1 cellular context compared by ENCODE assay signal in the genomic region with DNA sequence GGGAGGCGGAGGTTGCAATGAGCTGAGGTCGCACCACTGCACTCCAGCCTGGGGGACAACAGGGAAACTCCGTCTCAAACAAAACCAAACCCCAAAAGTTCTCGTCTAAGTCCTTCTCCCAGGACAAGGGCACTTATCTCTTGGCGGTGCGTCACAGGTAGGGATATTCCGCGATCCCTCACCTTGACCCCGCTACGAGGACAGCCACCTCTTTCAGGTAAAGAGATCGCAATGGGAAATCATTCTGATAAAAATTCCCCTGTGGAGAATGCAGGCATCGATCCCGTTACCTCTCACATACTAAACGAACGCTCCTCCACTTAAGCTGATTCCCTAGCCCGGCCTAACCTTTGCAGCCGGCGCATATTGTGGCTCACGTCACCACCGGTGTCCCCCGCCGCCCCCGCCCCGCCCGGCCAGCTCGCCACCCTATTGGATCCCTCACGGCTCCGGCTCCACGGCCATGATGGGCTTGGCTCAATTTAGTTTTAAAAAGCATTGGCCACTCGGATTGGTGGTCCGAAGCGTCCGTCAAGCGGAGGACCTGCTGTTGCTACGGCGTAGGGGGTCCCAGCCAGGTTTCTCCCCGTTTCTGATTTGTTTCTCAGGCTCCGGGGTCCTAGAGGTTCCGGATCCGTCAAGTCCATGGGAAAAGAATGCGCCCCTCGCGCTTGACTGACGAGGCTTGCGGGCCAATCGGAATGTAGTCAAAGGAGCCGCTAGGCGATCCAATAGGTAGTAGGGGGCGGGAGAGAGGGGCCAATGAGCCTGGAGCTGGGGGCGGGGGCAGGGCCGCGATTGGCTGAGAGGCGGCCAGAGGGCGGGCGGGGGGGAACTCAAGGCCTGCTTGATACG.
TF ChIP-seq lines count a peak whose summit lies in the region.

No MANE protein-coding gene starts in this region.

TF ChIP-seq in HEK293, 187 proteins besides CTCF, POLR2A, EP300 and RAD21 (continued from another document):
- TF ChIP-seq, protein P1, sequence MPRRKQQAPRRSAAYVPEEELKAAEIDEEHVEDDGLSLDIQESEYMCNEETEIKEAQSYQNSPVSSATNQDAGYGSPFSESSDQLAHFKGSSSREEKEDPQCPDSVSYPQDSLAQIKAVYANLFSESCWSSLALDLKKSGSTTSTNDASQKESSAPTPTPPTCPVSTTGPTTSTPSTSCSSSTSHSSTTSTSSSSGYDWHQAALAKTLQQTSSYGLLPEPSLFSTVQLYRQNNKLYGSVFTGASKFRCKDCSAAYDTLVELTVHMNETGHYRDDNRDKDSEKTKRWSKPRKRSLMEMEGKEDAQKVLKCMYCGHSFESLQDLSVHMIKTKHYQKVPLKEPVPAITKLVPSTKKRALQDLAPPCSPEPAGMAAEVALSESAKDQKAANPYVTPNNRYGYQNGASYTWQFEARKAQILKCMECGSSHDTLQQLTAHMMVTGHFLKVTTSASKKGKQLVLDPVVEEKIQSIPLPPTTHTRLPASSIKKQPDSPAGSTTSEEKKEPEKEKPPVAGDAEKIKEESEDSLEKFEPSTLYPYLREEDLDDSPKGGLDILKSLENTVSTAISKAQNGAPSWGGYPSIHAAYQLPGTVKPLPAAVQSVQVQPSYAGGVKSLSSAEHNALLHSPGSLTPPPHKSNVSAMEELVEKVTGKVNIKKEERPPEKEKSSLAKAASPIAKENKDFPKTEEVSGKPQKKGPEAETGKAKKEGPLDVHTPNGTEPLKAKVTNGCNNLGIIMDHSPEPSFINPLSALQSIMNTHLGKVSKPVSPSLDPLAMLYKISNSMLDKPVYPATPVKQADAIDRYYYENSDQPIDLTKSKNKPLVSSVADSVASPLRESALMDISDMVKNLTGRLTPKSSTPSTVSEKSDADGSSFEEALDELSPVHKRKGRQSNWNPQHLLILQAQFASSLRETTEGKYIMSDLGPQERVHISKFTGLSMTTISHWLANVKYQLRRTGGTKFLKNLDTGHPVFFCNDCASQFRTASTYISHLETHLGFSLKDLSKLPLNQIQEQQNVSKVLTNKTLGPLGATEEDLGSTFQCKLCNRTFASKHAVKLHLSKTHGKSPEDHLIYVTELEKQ (tag by site-specific recombination; IDR thresholded peaks at IDR 0.05; ENCODE audit: borderline replicate concordance), result no peak
- TF ChIP-seq ZNF221 (tag by site-specific recombination; IDR thresholded peaks at IDR 0.05; ENCODE audit: borderline replicate concordance) (peak; percentile 90; the same call in 1 of the 2 replicates), ZNF433 (tag by site-specific recombination; IDR thresholded peaks at IDR 0.05; ENCODE audit: low read depth) (no peak), GLI4 (tag by site-specific recombination; IDR thresholded peaks at IDR 0.05) (no peak), ZNF423 (tag by site-specific recombination; IDR thresholded peaks at IDR 0.05) (no peak), MEIS1 (CRISPR knock-in tag; IDR thresholded peaks at IDR 0.05; ENCODE audit: borderline replicate concordance) (no peak), ZNF354C (tag by site-specific recombination; IDR thresholded peaks at IDR 0.05; ENCODE audit: borderline replicate concordance, low read depth) (no peak), ZNF658 (tag by site-specific recombination; IDR thresholded peaks at IDR 0.05) (no peak), ZNF16 (tag by site-specific recombination; IDR thresholded peaks at IDR 0.05; ENCODE audit: low read depth) (no peak), ZNF768 (tag by site-specific recombination; IDR thresholded peaks at IDR 0.05) (no peak), WT1 (tag by site-specific recombination; IDR thresholded peaks at IDR 0.05) (peak; percentile 32; the same call in 1 of the 2 replicates), YY1 (tag by site-specific recombination; IDR thresholded peaks at IDR 0.05) (peak; percentile 56), ZNF112 (tag by site-specific recombination; IDR thresholded peaks at IDR 0.05) (no peak), ZNF404 (tag by site-specific recombination; IDR thresholded peaks at IDR 0.05) (no peak)
- TF ChIP-seq, protein P2, sequence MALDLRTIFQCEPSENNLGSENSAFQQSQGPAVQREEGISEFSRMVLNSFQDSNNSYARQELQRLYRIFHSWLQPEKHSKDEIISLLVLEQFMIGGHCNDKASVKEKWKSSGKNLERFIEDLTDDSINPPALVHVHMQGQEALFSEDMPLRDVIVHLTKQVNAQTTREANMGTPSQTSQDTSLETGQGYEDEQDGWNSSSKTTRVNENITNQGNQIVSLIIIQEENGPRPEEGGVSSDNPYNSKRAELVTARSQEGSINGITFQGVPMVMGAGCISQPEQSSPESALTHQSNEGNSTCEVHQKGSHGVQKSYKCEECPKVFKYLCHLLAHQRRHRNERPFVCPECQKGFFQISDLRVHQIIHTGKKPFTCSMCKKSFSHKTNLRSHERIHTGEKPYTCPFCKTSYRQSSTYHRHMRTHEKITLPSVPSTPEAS (tag by site-specific recombination; IDR thresholded peaks at IDR 0.05), result no peak
- TF ChIP-seq, protein P3, sequence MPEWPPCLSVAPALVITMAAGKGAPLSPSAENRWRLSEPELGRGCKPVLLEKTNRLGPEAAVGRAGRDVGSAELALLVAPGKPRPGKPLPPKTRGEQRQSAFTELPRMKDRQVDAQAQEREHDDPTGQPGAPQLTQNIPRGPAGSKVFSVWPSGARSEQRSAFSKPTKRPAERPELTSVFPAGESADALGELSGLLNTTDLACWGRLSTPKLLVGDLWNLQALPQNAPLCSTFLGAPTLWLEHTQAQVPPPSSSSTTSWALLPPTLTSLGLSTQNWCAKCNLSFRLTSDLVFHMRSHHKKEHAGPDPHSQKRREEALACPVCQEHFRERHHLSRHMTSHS (tag by site-specific recombination; IDR thresholded peaks at IDR 0.05), result no peak
- TF ChIP-seq, protein P4, sequence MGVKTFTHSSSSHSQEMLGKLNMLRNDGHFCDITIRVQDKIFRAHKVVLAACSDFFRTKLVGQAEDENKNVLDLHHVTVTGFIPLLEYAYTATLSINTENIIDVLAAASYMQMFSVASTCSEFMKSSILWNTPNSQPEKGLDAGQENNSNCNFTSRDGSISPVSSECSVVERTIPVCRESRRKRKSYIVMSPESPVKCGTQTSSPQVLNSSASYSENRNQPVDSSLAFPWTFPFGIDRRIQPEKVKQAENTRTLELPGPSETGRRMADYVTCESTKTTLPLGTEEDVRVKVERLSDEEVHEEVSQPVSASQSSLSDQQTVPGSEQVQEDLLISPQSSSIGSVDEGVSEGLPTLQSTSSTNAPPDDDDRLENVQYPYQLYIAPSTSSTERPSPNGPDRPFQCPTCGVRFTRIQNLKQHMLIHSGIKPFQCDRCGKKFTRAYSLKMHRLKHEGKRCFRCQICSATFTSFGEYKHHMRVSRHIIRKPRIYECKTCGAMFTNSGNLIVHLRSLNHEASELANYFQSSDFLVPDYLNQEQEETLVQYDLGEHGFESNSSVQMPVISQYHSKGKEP (tag by site-specific recombination; IDR thresholded peaks at IDR 0.05), result peak; percentile 47; the same call in 1 of the 2 replicates
